ENCODE assay signal across 9 cellular contexts in the genomic region with DNA sequence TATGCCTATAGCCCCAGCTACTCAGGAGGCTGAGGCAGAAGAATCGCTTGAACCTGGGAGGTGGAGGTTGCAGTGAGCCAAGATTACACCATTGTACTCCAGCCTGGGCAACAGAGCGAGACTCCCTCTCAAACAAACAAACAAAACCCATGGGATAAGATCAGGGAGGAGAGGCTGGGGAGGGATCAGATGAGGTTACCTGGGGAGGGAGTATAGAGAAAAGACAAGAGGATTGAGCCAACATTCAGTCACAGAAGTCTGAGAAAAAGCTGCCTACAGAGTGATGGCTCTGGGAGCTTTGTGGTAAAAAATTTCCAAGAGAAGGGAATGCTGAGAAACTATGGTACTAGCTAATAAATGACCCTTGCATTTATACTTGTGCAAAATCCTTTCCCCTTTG. TPM values are rescaled to one million over a fixed set of nuclear protein-coding genes. Genes with fewer than 3 reads are reported as not detected.
"Had no signal": no experiment of that assay in that cellular context is flagged by ENCODE, and none has a peak within 500 bp of the region (broad histone marks: within the 10 kb centered on the region; RNA-seq: fewer than 3 reads in every experiment).

No MANE protein-coding gene starts in this region.

RNA-seq across cellular contexts. Expression of a gene that starts 8.4 kb away (rescaled TPM):
- total RNA-seq: M059J, NCI-H460, PC-9, Right ventricle myocardium inferior, RPMI7951, SJCRH30 had no signal
- polyA plus RNA-seq: IgD-negative memory B cell had no signal

RNA-seq across cellular contexts. Expression of a gene that starts 26.4 kb away (rescaled TPM):
- total RNA-seq: M059J, NCI-H460, PC-9, Right ventricle myocardium inferior, RPMI7951 had no signal
- polyA plus RNA-seq: IgD-negative memory B cell, K562 had no signal

RNA-seq across cellular contexts. Expression of a gene that starts 58.9 kb away (rescaled TPM):
- total RNA-seq: HT-29, K562, M059J, NCI-H460, PC-9, Right ventricle myocardium inferior, RPMI7951 had no signal
- polyA plus RNA-seq: IgD-negative memory B cell, K562 had no signal
